In genomic region chr3:172622916-172623700, GRCh38 we compare ENCODE assay signal across 8 cellular contexts.
DNase-seq lines count a peak whose midpoint lies in the region; ATAC-seq, FAIRE-seq and TF ChIP-seq lines count a peak whose summit lies in the region.

No MANE protein-coding gene starts in this region.

- H3K27me3 ChIP-seq in GM06990 (replicated peaks; ENCODE audit: control insufficient read depth, insufficient read depth, low read length) (no peaks in the 10 kb centered on the region), small intestine (ENCODE audit: control insufficient read depth in 2 of 2, insufficient read depth in 2 of 2, low read length in 2 of 2) (no peaks in the 10 kb centered on the region)

- H3K27me3 Mint-ChIP-seq in activated T-helper 17 cell treated with anti-CD3 and anti-CD28 coated beads, Interleukin-2, amount 50 U/mL, for 72 hours, result peaks cover 3% of the 10 kb centered on the region

- TF ChIP-seq CTCF in 22Rv1 (IDR thresholded peaks at IDR 0.05) (peak; percentile 82), GM06990 (IDR thresholded peaks at IDR 0.05; ENCODE audit: insufficient read depth, low read length, poor library complexity, severe bottlenecking) (peak; percentile 71)

- no peaks in the 10 kb centered on the region for H3K36me3 ChIP-seq in GM06990 (ENCODE audit: control insufficient read depth, insufficient read depth, low read length)
- no peaks in the 10 kb centered on the region for H3K36me3 ChIP-seq in small intestine (ENCODE audit: control insufficient read depth in 2 of 2, insufficient read depth in 2 of 2, low read length in 2 of 2)

- FAIRE-seq in small intestine (lab: Jason Lieb, UNC), result peak; percentile 90

- H3K27ac Mint-ChIP-seq in activated T-helper 17 cell treated with anti-CD3 and anti-CD28 coated beads, Interleukin-2, amount 50 U/mL, for 72 hours, result no peak overlapping the region

- no peaks in the 10 kb centered on the region for H3K36me3 Mint-ChIP-seq in activated T-helper 17 cell treated with anti-CD3 and anti-CD28 coated beads, Interleukin-2, amount 50 U/mL, for 72 hours (ENCODE audit: low read depth)

- no peaks in the 10 kb centered on the region for H3K9me3 Mint-ChIP-seq in activated T-helper 17 cell treated with anti-CD3 and anti-CD28 coated beads, Interleukin-2, amount 50 U/mL, for 72 hours

- peak; percentile 51 for ATAC-seq in activated T-helper 17 cell treated with anti-CD3 and anti-CD28 coated beads, Interleukin-2, amount 50 U/mL, for 72 hours (replicated peaks)
- no peak for ATAC-seq in HG03135 (IDR thresholded peaks at IDR 0.05; ENCODE audit: unreplicated experiment)
- ATAC-seq in HG03175 (IDR thresholded peaks at IDR 0.05; ENCODE audit: unreplicated experiment), result no peak

- H3K4me3 Mint-ChIP-seq in activated T-helper 17 cell treated with anti-CD3 and anti-CD28 coated beads, Interleukin-2, amount 50 U/mL, for 72 hours, result no peak overlapping the region

- peak overlapping the region; percentile 94 for H3K27ac ChIP-seq in 22Rv1
- no peak overlapping the region for H3K27ac ChIP-seq in small intestine (ENCODE audit: low read depth in 1 of 2, low read length in 1 of 2)

- peaks cover 0 to 3% of the 10 kb centered on the region in 2 donors for H3K4me1 ChIP-seq in small intestine (ENCODE audit: control insufficient read depth in 2 of 2, insufficient read depth in 1 of 2, low read depth in 1 of 2, low read length in 1 of 2)

- no peak overlapping the region for H3K4me3 ChIP-seq in GM06990 (replicated peaks; ENCODE audit: low read depth, low read length)
- no peak overlapping the region for H3K4me3 ChIP-seq in small intestine (ENCODE audit: low read depth in 1 of 2, low read length in 2 of 2)

- WGBS in small intestine, 3 donors, result 27 to 34% (median 28%) methylated on average over 10 of the region's 10 CpGs

- peaks cover 10% of the 10 kb centered on the region for H3K4me1 Mint-ChIP-seq in activated T-helper 17 cell treated with anti-CD3 and anti-CD28 coated beads, Interleukin-2, amount 50 U/mL, for 72 hours

- no peaks in the 10 kb centered on the region for H3K9me3 ChIP-seq in small intestine (ENCODE audit: control insufficient read depth, low read depth)

- DNase-seq in GM06990 (ENCODE audit: extremely low read depth, insufficient read length) (no peak), NCI-H2227 (lab: John Stamatoyannopoulos, UW; ENCODE audit: unreplicated experiment) (peak; percentile 65), glomerular visceral epithelial cell (ENCODE audit: extremely low spot score) (peak; percentile 62), small intestine (peak; percentile 49)
